Comparison of ENCODE assay signal across 8 cellular contexts in the genomic region with DNA sequence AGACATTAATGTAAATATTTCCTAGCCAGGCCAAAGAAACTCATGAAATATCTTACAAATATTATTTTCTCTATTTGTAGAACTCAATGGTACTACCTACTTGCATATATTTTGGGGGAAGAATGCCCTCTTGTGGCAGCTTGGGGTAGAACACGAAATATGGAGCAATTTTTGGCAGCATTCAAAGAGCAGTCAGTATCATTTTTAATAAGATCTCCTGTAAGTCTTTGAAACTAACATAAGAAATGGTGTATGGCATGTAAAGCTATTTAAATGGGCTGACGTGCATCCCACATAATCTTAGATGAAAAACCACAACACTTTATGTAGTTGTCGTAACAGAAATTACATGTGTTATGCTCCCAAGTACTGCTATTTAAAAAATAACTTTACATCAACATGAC.
DNase-seq lines count a peak whose midpoint lies in the region; ATAC-seq, FAIRE-seq and TF ChIP-seq lines count a peak whose summit lies in the region.

No MANE protein-coding gene starts in this region.

- H3K27ac ChIP-seq in colonic mucosa = no peak overlapping the region

- peak; percentile 86 for FAIRE-seq in G401.6 (lab: Jason Lieb, UNC)

- H3K27me3 ChIP-seq in colonic mucosa = no peaks in the 10 kb centered on the region

- peaks cover 6% of the 10 kb centered on the region for H3K4me1 ChIP-seq in colonic mucosa

- intact Hi-C loops in colonic mucosa (cut with DNase I) = loop anchor here (5.0 kb wide), 2 partner anchors 121 to 421 kb away; no protein-coding TSS in a partner anchor

- H3K9ac ChIP-seq in colonic mucosa (ENCODE audit: low read depth in 2 of 2, low read length in 2 of 2) = no peak overlapping the region

- TF ChIP-seq CTCF in colonic mucosa (IDR thresholded peaks at IDR 0.05) = peak; percentile 73

- H3K4me3 ChIP-seq in colonic mucosa = no peak overlapping the region

- no peaks in the 10 kb centered on the region for H3K36me3 ChIP-seq in colonic mucosa

- DNase-seq in NCI-H2029 treated with DMSO at 0.1 percent for 48 hours (lab: John Stamatoyannopoulos, UW) (peak; percentile 20), colonic mucosa (peak; percentile 74), midbrain (lab: John Stamatoyannopoulos, UW) (peak; percentile 58)
- DNase-seq in activated CD4-positive, alpha-beta T cell treated with anti-CD3 and anti-CD28 coated beads for 24 hours (ENCODE audit: low read depth in 2 of 2) = peak; percentile 45 to 47
- peak; percentile 15 to 36 for DNase-seq in stimulated activated CD8-positive, alpha-beta memory T cell treated with anti-CD3 and anti-CD28 coated beads, Interleukin-7, amount 100 ng/mL, for 4 hours (ENCODE audit: low read depth in 2 of 2)

- no peaks in the 10 kb centered on the region for H3K9me3 ChIP-seq in colonic mucosa

- ATAC-seq in GM21786 (IDR thresholded peaks at IDR 0.05; ENCODE audit: unreplicated experiment) (peak; percentile 65), HG03108 (IDR thresholded peaks at IDR 0.05; ENCODE audit: unreplicated experiment) (no peak)

Comparison
In these comparisons a context has a peak if more than half of its experiments do, and no peak if none do; other contexts are left out.
1. DNase-seq: peak in every context shown above with its lines; median percentile 74 in colonic mucosa; 58 in midbrain; 46 in activated CD4-positive, alpha-beta T cell treated with anti-CD3 and anti-CD28 coated beads for 24 hours; 26 in stimulated activated CD8-positive, alpha-beta memory T cell treated with anti-CD3 and anti-CD28 coated beads, Interleukin-7, amount 100 ng/mL, for 4 hours; 20 in NCI-H2029 treated with DMSO at 0.1 percent for 48 hours.